Comparison of ENCODE assay signal across 8 cellular contexts in genomic region chr14:81625343-81625742, GRCh38.
DNase-seq lines count a peak whose midpoint lies in the region; TF ChIP-seq lines count a peak whose summit lies in the region.

No MANE protein-coding gene starts in this region.

- peak; percentile 86 to 88 for TF ChIP-seq RAD21 in liver (IDR thresholded peaks at IDR 0.05)

- H3K9ac ChIP-seq in liver (ENCODE audit: low read depth in 1 of 2, low read length in 2 of 2): no peak overlapping the region
- no peak overlapping the region for H3K9ac ChIP-seq in colonic mucosa (ENCODE audit: low read depth in 2 of 2, low read length in 2 of 2)

- no peaks in the 10 kb centered on the region for H3K4me1 ChIP-seq in liver (ENCODE audit: control insufficient read depth in 4 of 4, insufficient read depth in 4 of 4, low read length in 3 of 4)
- no peaks in the 10 kb centered on the region for H3K4me1 ChIP-seq in colonic mucosa

- TF ChIP-seq CTCF in VCaP (conservative IDR thresholded peaks at IDR 0.05) (peak; percentile 68), liver (IDR thresholded peaks at IDR 0.05; ENCODE audit: low read depth, low read length, missing input control) (peak; percentile 55), colonic mucosa (IDR thresholded peaks at IDR 0.05) (no peak)

- 1% methylated on average over 1 of the region's 1 CpG for WGBS in liver

- H3K27me3 ChIP-seq in liver (ENCODE audit: control insufficient read depth in 4 of 4, insufficient read depth in 4 of 4, low read length in 3 of 4) (no peaks in the 10 kb centered on the region), colonic mucosa (no peaks in the 10 kb centered on the region)

- H3K9me3 ChIP-seq in liver (ENCODE audit: control insufficient read depth in 4 of 4, low read length in 3 of 4) (no peaks in the 10 kb centered on the region), colonic mucosa (no peaks in the 10 kb centered on the region)

- H3K27ac ChIP-seq in VCaP (no peak overlapping the region), liver (ENCODE audit: low read depth in 1 of 2, low read length in 2 of 2) (no peak overlapping the region), colonic mucosa (no peak overlapping the region)

- DNase-seq in NCI-H2029 treated with DMSO at 0.1 percent for 48 hours (lab: John Stamatoyannopoulos, UW): peak; percentile 1
- DNase-seq in NCI-H2029 (lab: John Stamatoyannopoulos, UW): no peak
- peak; percentile 89 for DNase-seq in NCI-H1694 (lab: John Stamatoyannopoulos, UW)
- DNase-seq in NK-92 treated with Interleukin-12 subunit alpha and Interleukin-12 subunit beta, amount 100 ng/mL, for 24 hours (lab: John Stamatoyannopoulos, UW): no peak
- no peak for DNase-seq in colonic mucosa
- DNase-seq in stimulated activated CD4-positive, alpha-beta T cell treated with anti-CD3 and anti-CD28 coated beads, Interleukin-1b, Interleukin-23, amount 100 ng/mL, for 48 hours: no peak

- H3K36me3 ChIP-seq in liver (ENCODE audit: control insufficient read depth in 4 of 4, insufficient read depth in 3 of 4, low read depth in 1 of 4, low read length in 3 of 4) (no peaks in the 10 kb centered on the region), colonic mucosa (no peaks in the 10 kb centered on the region)

- intact Hi-C loops in colonic mucosa (cut with DNase I): no loop called here

- no peak overlapping the region for H3K4me3 ChIP-seq in liver (ENCODE audit: low read depth in 1 of 3, low read length in 3 of 3)
- H3K4me3 ChIP-seq in colonic mucosa: no peak overlapping the region

TF ChIP-seq in liver, 16 proteins besides CTCF, POLR2A, EP300 and RAD21:
- TF ChIP-seq HNF4A (conservative IDR thresholded peaks at IDR 0.05): no peak
- no peak for TF ChIP-seq RXRA (IDR thresholded peaks at IDR 0.05)
- TF ChIP-seq FOXA2 (IDR thresholded peaks at IDR 0.05): no peak
- TF ChIP-seq TAF1 (conservative IDR thresholded peaks at IDR 0.05): no peak
- no peak for TF ChIP-seq MAX (IDR thresholded peaks at IDR 0.05)
- TF ChIP-seq EGR1 (IDR thresholded peaks at IDR 0.05; ENCODE audit: low read depth in 2 of 2): no peak
- no peak for TF ChIP-seq NR2F2 (IDR thresholded peaks at IDR 0.05)
- TF ChIP-seq SP1 (IDR thresholded peaks at IDR 0.05): no peak
- no peak for TF ChIP-seq REST (IDR thresholded peaks at IDR 0.05)

Comparison
In these comparisons a context has a peak if more than half of its experiments do, and no peak if none do; other contexts are left out.
1. DNase-seq: peak in NCI-H2029 treated with DMSO at 0.1 percent for 48 hours (single experiment) and NCI-H1694 (single experiment); none in NCI-H2029 (single experiment), NK-92 treated with Interleukin-12 subunit alpha and Interleukin-12 subunit beta, amount 100 ng/mL, for 24 hours (single experiment), colonic mucosa (single experiment) and stimulated activated CD4-positive, alpha-beta T cell treated with anti-CD3 and anti-CD28 coated beads, Interleukin-1b, Interleukin-23, amount 100 ng/mL, for 48 hours (single experiment).